ENCODE assay signal across 7 cellular contexts in the genomic region with DNA sequence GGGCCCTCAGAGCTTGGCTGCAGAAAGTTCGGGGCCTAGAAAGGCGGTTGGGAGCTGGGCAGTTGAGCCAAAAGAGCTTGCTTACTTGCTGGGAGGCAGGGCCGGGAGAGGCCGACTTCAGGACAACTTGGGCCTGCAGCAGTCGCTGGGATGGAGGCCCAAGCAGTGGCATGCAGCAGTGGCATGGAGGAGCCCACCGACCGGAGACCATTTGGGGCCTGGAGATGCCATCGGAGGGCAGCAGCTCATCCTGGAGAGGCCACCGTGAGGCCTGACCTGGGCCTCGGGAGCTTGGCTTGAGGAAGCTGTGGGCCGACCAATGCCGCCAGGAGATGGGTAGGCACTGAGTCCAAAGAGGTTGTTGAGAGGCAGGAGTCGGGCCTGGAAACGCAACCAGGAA.
DNase-seq lines count a peak whose midpoint lies in the region; TF ChIP-seq lines count a peak whose summit lies in the region.
"Not testable (repeated sequence)": the region's sequence is repeated elsewhere in the genome, so short reads cannot be mapped to it uniquely, and the experiment has no call there.

No MANE protein-coding gene starts in this region.

- peak; percentile 0 for DNase-seq in AG20443 (ENCODE audit: low spot score)
- DNase-seq in GM10266 (ENCODE audit: extremely low spot score): peak; percentile 0
- peak; percentile 0 for DNase-seq in GM20000 (ENCODE audit: low spot score)
- peak; percentile 31 for DNase-seq in H9
- DNase-seq in endodermal cell: peak; percentile 42
- peak; percentile 0 for DNase-seq in iPS-NIHi11 (ENCODE audit: low spot score)
- DNase-seq in posterior vena cava (ENCODE audit: low spot score): peak; percentile 49

- not testable (repeated sequence) for H3K27ac ChIP-seq in H9 (ENCODE audit: insufficient read length, low read depth, low read length); endodermal cell (ENCODE audit: low read depth, low read length)

- H3K79me2 ChIP-seq in H9 (ENCODE audit: insufficient read depth, low read length): not testable (repeated sequence)

- not testable (repeated sequence) for H3K27me3 Mint-ChIP-seq in H9 (ENCODE audit: low read depth); endodermal cell (ENCODE audit: insufficient read depth)

- not testable (repeated sequence) for H2AFZ ChIP-seq in H9 (ENCODE audit: low read length)

- TF ChIP-seq CTCF in GM10266 (IDR thresholded peaks at IDR 0.05; ENCODE audit: control insufficient read depth, insufficient read depth, low read depth, missing control alignments); GM20000 (IDR thresholded peaks at IDR 0.05; ENCODE audit: extremely low read depth, missing control alignments); H9 (conservative IDR thresholded peaks at IDR 0.05); endodermal cell (conservative IDR thresholded peaks at IDR 0.05): not testable (repeated sequence)

- not testable (repeated sequence) for H3K36me3 Mint-ChIP-seq in H9 (ENCODE audit: insufficient read depth in 1 of 3, low read depth in 3 of 3); endodermal cell (ENCODE audit: low read depth)

- H2BK120ac ChIP-seq in H9 (ENCODE audit: low read depth, low read length, poor library complexity, severe bottlenecking): not testable (repeated sequence)

- not testable (repeated sequence) for H2BK20ac ChIP-seq in H9 (ENCODE audit: low read depth, low read length, poor library complexity, severe bottlenecking)

- not testable (repeated sequence) for H4K5ac ChIP-seq in H9 (ENCODE audit: insufficient read length, low read depth, low read length)

- not testable (repeated sequence) for H2BK15ac ChIP-seq in H9 (ENCODE audit: low read depth, low read length)

- not testable (repeated sequence) for H3K4me1 Mint-ChIP-seq in H9, endodermal cell

- not testable (repeated sequence) for H3K9me3 Mint-ChIP-seq in H9, endodermal cell

- not testable (repeated sequence) for H3K4me3 Mint-ChIP-seq in H9, endodermal cell

- not testable (repeated sequence) for H3K27ac Mint-ChIP-seq in H9, endodermal cell

- H3K23ac ChIP-seq in H9 (ENCODE audit: insufficient read length, low read depth, low read length): not testable (repeated sequence)

- not testable (repeated sequence) for H4K91ac ChIP-seq in H9 (ENCODE audit: insufficient read length, low read depth, low read length)

- H4K8ac ChIP-seq in H9 (replicated peaks; ENCODE audit: insufficient read length, low read depth, low read length): not testable (repeated sequence)

- no CpG with 5 or more reads among the region's 14 CpGs for WGBS in H9 (ENCODE audit: extremely low coverage, insufficient read length, low lambda C conversion rate)
- WGBS in endodermal cell (ENCODE audit: insufficient coverage in 1 of 2, insufficient read length in 1 of 2), 2 experiments: 90 to 94% methylated on average over 8 to 14 of the region's 14 CpGs

- not testable (repeated sequence) for H3K79me1 ChIP-seq in H9 (ENCODE audit: insufficient read depth, low read depth, low read length, poor library complexity, severe bottlenecking)

- not testable (repeated sequence) for H3K4me2 ChIP-seq in H9 (ENCODE audit: insufficient read depth, insufficient read length, low read length)

- not testable (repeated sequence) for H3K23me2 ChIP-seq in H9 (ENCODE audit: insufficient read length, low read depth, low read length, poor library complexity, severe bottlenecking)

- not testable (repeated sequence) for H3K4me1 ChIP-seq in H9 (ENCODE audit: insufficient read depth, low read length); endodermal cell (ENCODE audit: control insufficient read depth, insufficient read depth, low read length)

- not testable (repeated sequence) for H3K4me3 ChIP-seq in endodermal cell (ENCODE audit: low read length)

- not testable (repeated sequence) for H2BK12ac ChIP-seq in H9 (ENCODE audit: insufficient read length, low read depth, low read length)

- not testable (repeated sequence) for H3K9ac ChIP-seq in H9 (ENCODE audit: extremely low read depth, insufficient read length, low read length); endodermal cell (ENCODE audit: extremely low read depth, low read length, poor library complexity, severe bottlenecking)

- not testable (repeated sequence) for H3T11ph ChIP-seq in H9 (ENCODE audit: low read length)

- not testable (repeated sequence) for H3K18ac ChIP-seq in H9 (ENCODE audit: insufficient read length, low read depth, low read length)

- not testable (repeated sequence) for H2BK5ac ChIP-seq in H9 (ENCODE audit: insufficient read length, low read length)

- not testable (repeated sequence) for H3K9me3 ChIP-seq in H9 (ENCODE audit: control insufficient read depth, low read depth, low read length); endodermal cell (ENCODE audit: control insufficient read depth, low read length)

- not testable (repeated sequence) for H3K27me3 ChIP-seq in H9 (ENCODE audit: insufficient read depth, low read length); endodermal cell (ENCODE audit: control insufficient read depth, insufficient read depth, low read length, poor library complexity, severe bottlenecking)

- H3K56ac ChIP-seq in H9 (ENCODE audit: insufficient read length, low read depth, low read length): not testable (repeated sequence)

- not testable (repeated sequence) for H2AK5ac ChIP-seq in H9 (ENCODE audit: insufficient read length, low read length)

- H3K14ac ChIP-seq in H9 (ENCODE audit: insufficient read depth, low read length): not testable (repeated sequence)

- intact Hi-C loops in posterior vena cava (cut with DNase I): not testable (repeated sequence)

- H3K4ac ChIP-seq in H9 (ENCODE audit: low read depth, low read length): not testable (repeated sequence)

- not testable (repeated sequence) for H3K36me3 ChIP-seq in endodermal cell (ENCODE audit: control insufficient read depth, insufficient read depth, low read length)

- not testable (repeated sequence) for H4K20me1 ChIP-seq in H9 (ENCODE audit: control insufficient read depth, insufficient read depth, insufficient read length)
